19 cellular contexts compared by ENCODE assay signal in genomic region chr6:17039266-17039665, GRCh38.
A peak's percentile ranks its signal among the peaks of the same experiment; 100 is the strongest.
DNase-seq lines count a peak whose midpoint lies in the region; ATAC-seq, FAIRE-seq and TF ChIP-seq lines count a peak whose summit lies in the region.
"Had no signal": no experiment of that assay in that cellular context is flagged by ENCODE, and none has a peak within 500 bp of the region (broad histone marks: within the 10 kb centered on the region; RNA-seq: fewer than 3 reads in every experiment).

No MANE protein-coding gene starts in this region.

- no peak overlapping the region for H3K27ac Mint-ChIP-seq in astrocyte (ENCODE audit: unreplicated experiment)
- no peak overlapping the region for H3K27ac Mint-ChIP-seq in activated naive CD8-positive, alpha-beta T cell treated with anti-CD3 and anti-CD28 coated beads, Interleukin-2, amount 50 U/mL, for 24 hours
- H3K27ac Mint-ChIP-seq: CD4-positive, CD25-positive, alpha-beta regulatory T cell; CD8-positive, alpha-beta memory T cell; H9 had no signal

- peaks cover 11% of the 10 kb centered on the region for H3K4me1 ChIP-seq in astrocyte (ENCODE audit: insufficient read depth, low read length)
- H3K4me1 ChIP-seq in testis = no peaks in the 10 kb centered on the region
- H3K4me1 ChIP-seq in lower lobe of right lung = peaks cover 6% of the 10 kb centered on the region
- H3K4me1 ChIP-seq: BE2C had no signal

- peaks cover 2% of the 10 kb centered on the region for H3K9me3 Mint-ChIP-seq in astrocyte (ENCODE audit: unreplicated experiment)
- peaks cover 3% of the 10 kb centered on the region for H3K9me3 Mint-ChIP-seq in activated naive CD8-positive, alpha-beta T cell treated with anti-CD3 and anti-CD28 coated beads, Interleukin-2, amount 50 U/mL, for 24 hours
- H3K9me3 Mint-ChIP-seq: H9 had no signal

- WGBS in testis, 2 donors = 94 to 95% methylated on average over 4 of the region's 4 CpGs

- peaks cover 16% of the 10 kb centered on the region for H3K4me1 Mint-ChIP-seq in astrocyte (ENCODE audit: low read depth, unreplicated experiment)
- no peaks in the 10 kb centered on the region for H3K4me1 Mint-ChIP-seq in activated naive CD8-positive, alpha-beta T cell treated with anti-CD3 and anti-CD28 coated beads, Interleukin-2, amount 50 U/mL, for 24 hours
- H3K4me1 Mint-ChIP-seq: CD4-positive, CD25-positive, alpha-beta regulatory T cell; CD8-positive, alpha-beta memory T cell had no signal

- H3K36me3 ChIP-seq in astrocyte (ENCODE audit: insufficient read depth, low read length) (no peaks in the 10 kb centered on the region), testis (ENCODE audit: low read depth, missing control alignments) (no peaks in the 10 kb centered on the region), lower lobe of right lung (no peaks in the 10 kb centered on the region)
- H3K36me3 ChIP-seq: BE2C had no signal

- H3K9ac ChIP-seq in astrocyte (ENCODE audit: low read length) = no peak overlapping the region

- no peak overlapping the region for H3K4me3 ChIP-seq in astrocyte (ENCODE audit: insufficient read depth, low read depth, low read length)
- no peak overlapping the region for H3K4me3 ChIP-seq in fibroblast of pulmonary artery (replicated peaks; ENCODE audit: low read depth, low read length)
- H3K4me3 ChIP-seq in testis = no peak overlapping the region
- no peak overlapping the region for H3K4me3 ChIP-seq in lower lobe of right lung

- H3K9me3 ChIP-seq in astrocyte (ENCODE audit: insufficient read depth, low read depth, low read length) (no peaks in the 10 kb centered on the region), testis (no peaks in the 10 kb centered on the region), lower lobe of right lung (no peaks in the 10 kb centered on the region)
- H3K9me3 ChIP-seq: BE2C had no signal

- no peaks in the 10 kb centered on the region for H4K20me1 ChIP-seq in astrocyte (ENCODE audit: insufficient read depth, low read length)

- intact Hi-C loops in testis (cut with DNase I; ENCODE audit: low total_unique reads) (no loop called here), cardiac septum (cut with DNase I) (no loop called here), lower lobe of right lung (cut with DNase I) (no loop called here)

- H3K79me2 ChIP-seq in astrocyte (ENCODE audit: insufficient read depth, low read length) = no peaks in the 10 kb centered on the region

- no peak for ATAC-seq in activated naive CD8-positive, alpha-beta T cell treated with anti-CD3 and anti-CD28 coated beads, Interleukin-2, amount 50 U/mL, for 24 hours
- no peak for ATAC-seq in lower lobe of right lung

- H3K27ac ChIP-seq in astrocyte (ENCODE audit: low read depth, low read length) = no peak overlapping the region
- no peak overlapping the region for H3K27ac ChIP-seq in testis
- H3K27ac ChIP-seq in lower lobe of right lung = no peak overlapping the region

- H3K4me2 ChIP-seq in astrocyte (ENCODE audit: low read length) = no peak overlapping the region

- no peak for TF ChIP-seq CTCF in astrocyte (IDR thresholded peaks at IDR 0.05; ENCODE audit: insufficient read depth, low read depth, low read length)
- TF ChIP-seq CTCF in fibroblast of pulmonary artery (IDR thresholded peaks at IDR 0.05; ENCODE audit: low read length, missing control alignments) = no peak
- no peak for TF ChIP-seq CTCF in testis (IDR thresholded peaks at IDR 0.05)
- no peak for TF ChIP-seq CTCF in lower lobe of right lung (IDR thresholded peaks at IDR 0.05)

- no peak for FAIRE-seq in astrocyte (lab: Jason Lieb, UNC)
- FAIRE-seq: G401.6, GM12891, GM19239, H1, HTR-8/SVneo had no signal

- H3K27me3 ChIP-seq in astrocyte (ENCODE audit: insufficient read depth, low read length) = no peaks in the 10 kb centered on the region
- no peaks in the 10 kb centered on the region for H3K27me3 ChIP-seq in testis
- no peaks in the 10 kb centered on the region for H3K27me3 ChIP-seq in lower lobe of right lung (ENCODE audit: low read depth)
- H3K27me3 ChIP-seq: BE2C had no signal

- TF ChIP-seq POLR2A in testis (IDR thresholded peaks at IDR 0.05) = no peak

- H3K27me3 Mint-ChIP-seq in astrocyte (ENCODE audit: low read depth, unreplicated experiment) = peaks cover 5% of the 10 kb centered on the region
- H3K27me3 Mint-ChIP-seq in activated naive CD8-positive, alpha-beta T cell treated with anti-CD3 and anti-CD28 coated beads, Interleukin-2, amount 50 U/mL, for 24 hours = peaks cover 23% of the 10 kb centered on the region

- H3K36me3 Mint-ChIP-seq in astrocyte (ENCODE audit: low read depth, unreplicated experiment) = no peaks in the 10 kb centered on the region
- no peaks in the 10 kb centered on the region for H3K36me3 Mint-ChIP-seq in activated naive CD8-positive, alpha-beta T cell treated with anti-CD3 and anti-CD28 coated beads, Interleukin-2, amount 50 U/mL, for 24 hours (ENCODE audit: low read depth)
- H3K36me3 Mint-ChIP-seq: CD4-positive, CD25-positive, alpha-beta regulatory T cell; CD8-positive, alpha-beta memory T cell had no signal

- no peak overlapping the region for H3K4me3 Mint-ChIP-seq in astrocyte (ENCODE audit: unreplicated experiment)
- H3K4me3 Mint-ChIP-seq in activated naive CD8-positive, alpha-beta T cell treated with anti-CD3 and anti-CD28 coated beads, Interleukin-2, amount 50 U/mL, for 24 hours = no peak overlapping the region
- H3K4me3 Mint-ChIP-seq: CD4-positive, CD25-positive, alpha-beta regulatory T cell; CD8-positive, alpha-beta memory T cell; H9 had no signal

- no peak overlapping the region for H2AFZ ChIP-seq in astrocyte (ENCODE audit: low read depth, low read length)

- DNase-seq in NCI-H226 (peak; percentile 79), astrocyte (ENCODE audit: low read depth) (peak; percentile 3), fibroblast of pulmonary artery (ENCODE audit: low read depth) (peak; percentile 18), testis (no peak), cardiac septum (ENCODE audit: low spot score) (no peak), lower lobe of right lung (no peak)
- DNase-seq in activated naive CD8-positive, alpha-beta T cell treated with anti-CD3 and anti-CD28 coated beads, Interleukin-2, amount 50 U/mL, for 24 hours = no peak
- DNase-seq: BE2C; C1 segment of cervical spinal cord; CD4-positive, CD25-positive, alpha-beta regulatory T cell; CD8-positive, alpha-beta memory T cell; COR-L47; H9; IMR-90 had no signal

Comparison
In these comparisons a context has a peak if more than half of its experiments do, and no peak if none do; other contexts are left out.
1. DNase-seq: peak in NCI-H226 (single experiment), astrocyte (single experiment) and fibroblast of pulmonary artery (single experiment); none in testis (single experiment), cardiac septum (single experiment), activated naive CD8-positive, alpha-beta T cell treated with anti-CD3 and anti-CD28 coated beads, Interleukin-2, amount 50 U/mL, for 24 hours (single experiment) and lower lobe of right lung (single experiment).